In genomic region chr12:52050771-52051541, GRCh38 we compare ENCODE assay signal across 1 cellular context.
TF ChIP-seq lines count a peak whose summit lies in the region.

NR4A1 (plus strand) TSS chr12:52051442; CDS start chr12:52054329, 2,887 bp downstream.

TF ChIP-seq in HEK293, 187 proteins besides CTCF, POLR2A, EP300 and RAD21 (continued from another document and continues in another):
- TF ChIP-seq GLI2 (tag by site-specific recombination; IDR thresholded peaks at IDR 0.05; ENCODE audit: borderline replicate concordance, low read depth), result no peak
- peak; percentile 34; the same call in 1 of the 2 replicates for TF ChIP-seq ZNF76 (tag by site-specific recombination; IDR thresholded peaks at IDR 0.05; ENCODE audit: borderline replicate concordance, low read depth)
- no peak for TF ChIP-seq RBAK (tag by site-specific recombination; IDR thresholded peaks at IDR 0.05)
- TF ChIP-seq ZBTB49 (tag by site-specific recombination; IDR thresholded peaks at IDR 0.05; ENCODE audit: low read depth), result no peak
- no peak for TF ChIP-seq ZNF19 (tag by site-specific recombination; IDR thresholded peaks at IDR 0.05; ENCODE audit: low read depth)
- no peak for TF ChIP-seq ZFP41 (tag by site-specific recombination; IDR thresholded peaks at IDR 0.05; ENCODE audit: borderline replicate concordance)
- TF ChIP-seq GFI1B (tag by site-specific recombination; IDR thresholded peaks at IDR 0.05), result no peak
- TF ChIP-seq ZSCAN16 (tag by site-specific recombination; IDR thresholded peaks at IDR 0.05), result no peak
- TF ChIP-seq ZNF626 (tag by site-specific recombination; IDR thresholded peaks at IDR 0.05), result no peak
- 0 out of 2 replicates have a peak, but pooled peaks have one; percentile 31 for TF ChIP-seq ZFHX2 (tag by site-specific recombination; conservative IDR thresholded peaks at IDR 0.05)
- TF ChIP-seq ZNF404 (tag by site-specific recombination; IDR thresholded peaks at IDR 0.05), result no peak
- peak; percentile 78 for TF ChIP-seq IKZF3 (tag by site-specific recombination; IDR thresholded peaks at IDR 0.05)
- TF ChIP-seq ZBTB8A (tag by site-specific recombination; IDR thresholded peaks at IDR 0.05), result peak; percentile 98
- 0 out of 2 replicates have a peak, but pooled peaks have one; percentile 51 for TF ChIP-seq TSHZ1 (tag by site-specific recombination; IDR thresholded peaks at IDR 0.05; ENCODE audit: borderline replicate concordance)
- TF ChIP-seq OSR2 (tag by site-specific recombination; IDR thresholded peaks at IDR 0.05), result peak; percentile 77
- TF ChIP-seq HIC1 (tag by site-specific recombination; IDR thresholded peaks at IDR 0.05), result peak; percentile 69
- TF ChIP-seq ZBTB17 (tag by site-specific recombination; IDR thresholded peaks at IDR 0.05), result peak; percentile 22; the same call in 1 of the 2 replicates
- no peak for TF ChIP-seq ZNF792 (tag by site-specific recombination; IDR thresholded peaks at IDR 0.05)
- no peak for TF ChIP-seq SCRT2 (tag by site-specific recombination; IDR thresholded peaks at IDR 0.05)
- TF ChIP-seq ATF2 (tag by site-specific recombination; IDR thresholded peaks at IDR 0.05; ENCODE audit: low read depth), result no peak
- TF ChIP-seq ZNF600 (tag by site-specific recombination; IDR thresholded peaks at IDR 0.05), result peak; percentile 6
- TF ChIP-seq ZBTB6 (tag by site-specific recombination; IDR thresholded peaks at IDR 0.05), result no peak
- peak; percentile 73 for TF ChIP-seq SP2 (tag by site-specific recombination; IDR thresholded peaks at IDR 0.05)
- no peak for TF ChIP-seq ZNF623 (tag by site-specific recombination; IDR thresholded peaks at IDR 0.05)
- no peak for TF ChIP-seq ZNF2 (tag by site-specific recombination; IDR thresholded peaks at IDR 0.05)
- TF ChIP-seq GLIS2 (tag by site-specific recombination; IDR thresholded peaks at IDR 0.05), result peak; percentile 94
- TF ChIP-seq ZNF530 (tag by site-specific recombination; IDR thresholded peaks at IDR 0.05; ENCODE audit: low read depth), result no peak
- no peak for TF ChIP-seq ZNF266 (tag by site-specific recombination; IDR thresholded peaks at IDR 0.05; ENCODE audit: low read depth)
- peak; percentile 97 for TF ChIP-seq GLIS1 (tag by site-specific recombination; IDR thresholded peaks at IDR 0.05)
- TF ChIP-seq ZNF37A (tag by site-specific recombination; IDR thresholded peaks at IDR 0.05), result no peak
- peak; percentile 91 for TF ChIP-seq ZNF398 (tag by site-specific recombination; IDR thresholded peaks at IDR 0.05)
- no peak for TF ChIP-seq ZNF221 (tag by site-specific recombination; IDR thresholded peaks at IDR 0.05; ENCODE audit: borderline replicate concordance)
- TF ChIP-seq ZNF621 (tag by site-specific recombination; IDR thresholded peaks at IDR 0.05), result no peak
- TF ChIP-seq ZNF133 (tag by site-specific recombination; IDR thresholded peaks at IDR 0.05), result no peak
- TF ChIP-seq ZNF391 (tag by site-specific recombination; IDR thresholded peaks at IDR 0.05; ENCODE audit: borderline replicate concordance, low read depth), result no peak
- TF ChIP-seq ZNF157 (tag by site-specific recombination; IDR thresholded peaks at IDR 0.05), result no peak
- peak; percentile 75 for TF ChIP-seq ZNF335 (tag by site-specific recombination; conservative IDR thresholded peaks at IDR 0.05)
- TF ChIP-seq ZNF174 (tag by site-specific recombination; IDR thresholded peaks at IDR 0.05), result no peak
- no peak for TF ChIP-seq ZNF549 (tag by site-specific recombination; IDR thresholded peaks at IDR 0.05)
- TF ChIP-seq ZIC2 (tag by site-specific recombination; IDR thresholded peaks at IDR 0.05), result peak; percentile 92
- no peak for TF ChIP-seq ZNF140 (tag by site-specific recombination; IDR thresholded peaks at IDR 0.05)
- TF ChIP-seq HOXD13 (CRISPR knock-in tag; IDR thresholded peaks at IDR 0.05; ENCODE audit: borderline replicate concordance), result no peak
- no peak for TF ChIP-seq SALL2 (tag by site-specific recombination; IDR thresholded peaks at IDR 0.05; ENCODE audit: borderline replicate concordance)
- TF ChIP-seq ZNF791 (tag by site-specific recombination; IDR thresholded peaks at IDR 0.05), result no peak
- TF ChIP-seq ZSCAN23 (tag by site-specific recombination; IDR thresholded peaks at IDR 0.05), result no peak
- TF ChIP-seq KLF17 (tag by site-specific recombination; IDR thresholded peaks at IDR 0.05), result peak; percentile 78
- TF ChIP-seq SP3 (tag by site-specific recombination; IDR thresholded peaks at IDR 0.05), result peak; percentile 70
- peak; percentile 58 for TF ChIP-seq ZBTB1 (tag by site-specific recombination; IDR thresholded peaks at IDR 0.05)
- no peak for TF ChIP-seq ZNF23 (tag by site-specific recombination; IDR thresholded peaks at IDR 0.05; ENCODE audit: borderline replicate concordance)
- peak; percentile 45; the same call in 1 of the 2 replicates for TF ChIP-seq ZNF777 (tag by site-specific recombination; IDR thresholded peaks at IDR 0.05; ENCODE audit: borderline replicate concordance)
- TF ChIP-seq ZNF560 (tag by site-specific recombination; IDR thresholded peaks at IDR 0.05; ENCODE audit: borderline replicate concordance), result no peak
- TF ChIP-seq ZNF211 (tag by site-specific recombination; IDR thresholded peaks at IDR 0.05; ENCODE audit: low read depth), result no peak
- no peak for TF ChIP-seq ZNF664 (tag by site-specific recombination; IDR thresholded peaks at IDR 0.05)
- peak; percentile 94; the same call in 1 of the 2 replicates for TF ChIP-seq ELK4 (IDR thresholded peaks at IDR 0.05; ENCODE audit: borderline replicate concordance, low read depth, low read length)
- no peak for TF ChIP-seq ZNF521 (tag by site-specific recombination; IDR thresholded peaks at IDR 0.05)
